Comparison of ENCODE assay signal across 13 cellular contexts in the genomic region with DNA sequence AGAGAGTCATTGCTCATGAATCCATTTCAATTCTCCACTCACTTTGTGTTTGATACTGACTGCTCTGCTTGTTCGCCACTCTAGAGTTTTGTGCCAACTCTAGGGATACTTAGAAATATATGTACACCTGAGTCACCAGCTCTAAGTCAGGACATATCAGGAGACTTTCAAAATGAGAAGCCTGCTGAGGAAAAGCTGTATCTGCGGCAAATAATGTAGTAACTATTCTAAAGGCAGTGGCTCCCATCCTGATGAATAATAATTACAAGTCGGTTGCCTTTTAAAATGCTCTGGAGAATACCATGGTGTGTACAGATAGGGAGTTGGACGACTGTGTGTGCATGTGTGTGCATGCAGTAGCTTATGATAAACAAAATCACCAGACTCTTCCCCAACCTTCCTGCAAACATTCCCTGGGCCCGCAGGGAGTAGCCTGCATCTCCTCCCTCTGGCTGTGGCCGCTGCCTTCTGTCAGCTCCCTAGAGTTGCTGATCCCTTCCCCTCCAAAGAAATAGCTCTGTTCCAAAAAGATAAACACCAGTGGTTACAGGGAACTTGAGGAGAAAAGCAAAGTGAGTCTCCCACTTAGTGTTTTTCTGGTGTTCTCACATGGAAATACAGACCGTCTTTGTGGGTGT.
DNase-seq lines count a peak whose midpoint lies in the region; ATAC-seq and TF ChIP-seq lines count a peak whose summit lies in the region.
"Had no signal": no experiment of that assay in that cellular context is flagged by ENCODE, and none has a peak within 500 bp of the region (broad histone marks: within the 10 kb centered on the region; RNA-seq: fewer than 3 reads in every experiment).

No MANE protein-coding gene starts in this region.

- TF ChIP-seq POLR2A in heart left ventricle (IDR thresholded peaks at IDR 0.05): no peak
- TF ChIP-seq POLR2A in prostate gland (IDR thresholded peaks at IDR 0.05): no peak

- TF ChIP-seq CTCF in heart left ventricle (IDR thresholded peaks at IDR 0.05): no peak
- TF ChIP-seq CTCF in foreskin keratinocyte (conservative IDR thresholded peaks at IDR 0.05): no peak
- no peak for TF ChIP-seq CTCF in nephron (IDR thresholded peaks at IDR 0.05; ENCODE audit: unreplicated experiment in 3 of 3)
- TF ChIP-seq CTCF in prostate gland (IDR thresholded peaks at IDR 0.05): no peak

- no peak overlapping the region for H3K4me3 Mint-ChIP-seq in nephron
- H3K4me3 Mint-ChIP-seq: IgD-negative memory B cell had no signal

- 67 to 86% (median 76%) methylated on average over 7 of the region's 7 CpGs for WGBS in heart left ventricle, 4 donors
- 48 to 50% methylated on average over 7 of the region's 7 CpGs for WGBS in aorta, 2 donors
- WGBS in prostate gland: 73% methylated on average over 7 of the region's 7 CpGs

- H3K36me3 Mint-ChIP-seq in nephron (ENCODE audit: low read depth): peaks cover 3% of the 10 kb centered on the region
- H3K36me3 Mint-ChIP-seq: IgD-negative memory B cell had no signal

- no peaks in the 10 kb centered on the region for H3K27me3 ChIP-seq in heart left ventricle
- peaks cover 5% of the 10 kb centered on the region for H3K27me3 ChIP-seq in foreskin keratinocyte
- no peaks in the 10 kb centered on the region for H3K27me3 ChIP-seq in aorta (ENCODE audit: control insufficient read depth in 1 of 2, insufficient read depth in 2 of 2, low read length in 1 of 2)
- H3K27me3 ChIP-seq in prostate gland (replicated peaks; ENCODE audit: insufficient read depth): no peaks in the 10 kb centered on the region

- H3K4me1 ChIP-seq in heart left ventricle (peaks cover 0 to 22% (median 5%) of the 10 kb centered on the region in 12 donors), foreskin keratinocyte (peaks cover 13% of the 10 kb centered on the region), aorta (ENCODE audit: control insufficient read depth in 1 of 2, insufficient read depth in 2 of 2, low read length in 2 of 2) (peaks cover 9 to 31% of the 10 kb centered on the region in 2 donors), prostate gland (replicated peaks) (no peaks in the 10 kb centered on the region)
- H3K4me1 ChIP-seq: HAP-1 had no signal

- DNase-seq in Right ventricle myocardium superior (peak; percentile 38), heart left ventricle (no peak), foreskin keratinocyte (peak in 1 of 2 donors; percentile 46), aorta (no peak), prostate gland (ENCODE audit: low spot score) (no peak)
- no peak for DNase-seq in activated naive CD4-positive, alpha-beta T cell treated with anti-CD3 and anti-CD28 coated beads, Interleukin-2, amount 50 U/mL, for 16 hours
- DNase-seq: C1 segment of cervical spinal cord, NCI-H1930, NCI-H510A treated with DMSO at 0.1 percent for 48 hours had no signal

- H3K4me3 ChIP-seq in heart left ventricle (no peak overlapping the region), aorta (ENCODE audit: low read length in 2 of 2) (no peak overlapping the region), prostate gland (no peak overlapping the region)
- H3K4me3 ChIP-seq: HAP-1 had no signal

- H3K27ac ChIP-seq in heart left ventricle (no peak overlapping the region), foreskin keratinocyte (peak overlapping the region; percentile 2), aorta (ENCODE audit: low read depth in 1 of 2, low read length in 2 of 2) (peak overlapping the region in 1 of 2 donors; percentile 43), prostate gland (no peak overlapping the region)

- H3K9me3 ChIP-seq in heart left ventricle (no peaks in the 10 kb centered on the region), aorta (ENCODE audit: control insufficient read depth, low read length) (no peaks in the 10 kb centered on the region), prostate gland (no peaks in the 10 kb centered on the region)
- H3K9me3 ChIP-seq: HAP-1 had no signal

- H3K36me3 ChIP-seq in heart left ventricle: peaks cover 0 to 6% (median 0%) of the 10 kb centered on the region in 9 donors
- no peaks in the 10 kb centered on the region for H3K36me3 ChIP-seq in aorta (ENCODE audit: control insufficient read depth in 1 of 2, insufficient read depth in 2 of 2, low read length in 1 of 2)
- no peaks in the 10 kb centered on the region for H3K36me3 ChIP-seq in prostate gland
- H3K36me3 ChIP-seq: HAP-1 had no signal

- H3K4me1 Mint-ChIP-seq in nephron: peaks cover 28% of the 10 kb centered on the region
- H3K4me1 Mint-ChIP-seq: IgD-negative memory B cell had no signal

- no peak for ATAC-seq in Right ventricle myocardium superior (ENCODE audit: poor library complexity)
- no peak for ATAC-seq in heart left ventricle
- peak; percentile 34 for ATAC-seq in foreskin keratinocyte
- ATAC-seq in aorta (ENCODE audit: low FRiP score): peak; percentile 21
- no peak for ATAC-seq in GM21360 (IDR thresholded peaks at IDR 0.05; ENCODE audit: unreplicated experiment)

- intact Hi-C loops in Right ventricle myocardium superior (cut with DNase I): no loop called here
- intact Hi-C loops in heart left ventricle (cut with DNase I): no loop called here
- intact Hi-C loops in aorta (cut with DNase I): no loop called here
- intact Hi-C loops in prostate gland (cut with DNase I): no loop called here

- H3K27ac Mint-ChIP-seq in nephron: peak overlapping the region in 2 of 3 experiments; percentile 41 to 84
- H3K27ac Mint-ChIP-seq: IgD-negative memory B cell had no signal

- H3K27me3 Mint-ChIP-seq in nephron (ENCODE audit: low read depth): no peaks in the 10 kb centered on the region

- no peaks in the 10 kb centered on the region for H3K9me3 Mint-ChIP-seq in nephron
- H3K9me3 Mint-ChIP-seq: IgD-negative memory B cell had no signal

Comparison
In these comparisons a context has a peak if more than half of its experiments do, and no peak if none do; other contexts are left out.
1. ATAC-seq: peak in foreskin keratinocyte (single experiment) and aorta (single experiment); none in Right ventricle myocardium superior (single experiment), heart left ventricle (0 of 4) and GM21360 (single experiment).